Comparison of ENCODE assay signal across 1 cellular context in the genomic region with DNA sequence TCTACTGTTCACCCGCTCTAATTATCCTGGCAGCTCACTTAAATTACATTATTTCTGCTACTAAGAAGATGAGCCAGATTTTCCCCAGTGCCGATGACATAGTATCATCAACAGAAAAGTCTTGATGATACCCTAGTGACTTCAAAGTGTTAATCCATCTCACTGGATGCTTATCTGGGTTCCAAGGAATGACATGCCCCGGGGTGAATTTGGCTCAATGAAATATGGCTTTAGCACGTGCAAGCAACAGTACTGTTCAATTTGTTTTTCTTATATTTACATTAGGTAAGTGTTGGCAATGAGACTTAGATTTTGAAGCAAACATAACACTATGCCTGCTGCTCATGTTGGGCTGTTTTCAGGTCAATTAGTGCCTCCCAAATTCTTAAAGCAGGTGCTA.
TF ChIP-seq lines count a peak whose summit lies in the region.

No MANE protein-coding gene starts in this region.

TF ChIP-seq in IMR-90, 13 proteins besides CTCF, POLR2A, EP300 and RAD21:
- no peak for TF ChIP-seq CHD1 (IDR thresholded peaks at IDR 0.05; ENCODE audit: low read depth, low read length)
- no peak for TF ChIP-seq RCOR1 (IDR thresholded peaks at IDR 0.05; ENCODE audit: insufficient replicate concordance, low read length)
- peak; percentile 67; the same call in 1 of the 2 replicates for TF ChIP-seq BHLHE40 (IDR thresholded peaks at IDR 0.05; ENCODE audit: low read depth, low read length)
